Comparison of ENCODE assay signal across 8 cellular contexts in genomic region chr11:70467196-70468085, GRCh38.
A peak's percentile ranks its signal among the peaks of the same experiment; 100 is the strongest.
DNase-seq lines count a peak whose midpoint lies in the region; ATAC-seq and TF ChIP-seq lines count a peak whose summit lies in the region.

No MANE protein-coding gene starts in this region.

- no peak for ATAC-seq in activated T-cell treated with anti-CD3 and anti-CD28 coated beads, Interleukin-2, amount 50 U/mL, for 4 hours
- no peak for ATAC-seq in HG02973 (IDR thresholded peaks at IDR 0.05; ENCODE audit: unreplicated experiment)
- no peak for ATAC-seq in HG03520 (IDR thresholded peaks at IDR 0.05; ENCODE audit: unreplicated experiment)

- TF ChIP-seq CTCF in fibroblast of the aortic adventitia (IDR thresholded peaks at IDR 0.05; ENCODE audit: insufficient read depth, low read length) = peak; percentile 86

- no peaks in the 10 kb centered on the region for H3K4me1 Mint-ChIP-seq in activated T-cell treated with anti-CD3 and anti-CD28 coated beads, Interleukin-2, amount 50 U/mL, for 4 hours (ENCODE audit: low read depth)

- H3K9me3 Mint-ChIP-seq in activated T-cell treated with anti-CD3 and anti-CD28 coated beads, Interleukin-2, amount 50 U/mL, for 4 hours = no peaks in the 10 kb centered on the region

- H3K4me3 Mint-ChIP-seq in activated T-cell treated with anti-CD3 and anti-CD28 coated beads, Interleukin-2, amount 50 U/mL, for 4 hours = no peak overlapping the region

- peaks cover 24% of the 10 kb centered on the region for H3K27me3 Mint-ChIP-seq in activated T-cell treated with anti-CD3 and anti-CD28 coated beads, Interleukin-2, amount 50 U/mL, for 4 hours (ENCODE audit: low read depth)

- no peaks in the 10 kb centered on the region for H3K36me3 Mint-ChIP-seq in activated T-cell treated with anti-CD3 and anti-CD28 coated beads, Interleukin-2, amount 50 U/mL, for 4 hours (ENCODE audit: insufficient read depth)

- DNase-seq in activated T-cell treated with anti-CD3 and anti-CD28 coated beads for 4 hours (peak; percentile 14), NCI-H1417 (lab: John Stamatoyannopoulos, UW) (peak; percentile 54 to 92 (median 86)), fibroblast of the aortic adventitia (ENCODE audit: low read depth) (peak; percentile 60), nucleus accumbens (lab: John Stamatoyannopoulos, UW) (peak in 34 of 56 donors; percentile 6 to 83 (median 28))
- DNase-seq in activated T-cell treated with anti-CD3 and anti-CD28 coated beads, Interleukin-2, amount 50 U/mL, for 4 hours = no peak
- DNase-seq in activated CD4-positive, alpha-beta T cell treated with anti-CD3 and anti-CD28 coated beads, Interleukin-2, amount 50 U/mL, for 1 hour = peak; percentile 16

- H3K4me3 ChIP-seq in fibroblast of the aortic adventitia (ENCODE audit: low read depth, low read length) = no peak overlapping the region
